20 cellular contexts compared by ENCODE assay signal in the genomic region with DNA sequence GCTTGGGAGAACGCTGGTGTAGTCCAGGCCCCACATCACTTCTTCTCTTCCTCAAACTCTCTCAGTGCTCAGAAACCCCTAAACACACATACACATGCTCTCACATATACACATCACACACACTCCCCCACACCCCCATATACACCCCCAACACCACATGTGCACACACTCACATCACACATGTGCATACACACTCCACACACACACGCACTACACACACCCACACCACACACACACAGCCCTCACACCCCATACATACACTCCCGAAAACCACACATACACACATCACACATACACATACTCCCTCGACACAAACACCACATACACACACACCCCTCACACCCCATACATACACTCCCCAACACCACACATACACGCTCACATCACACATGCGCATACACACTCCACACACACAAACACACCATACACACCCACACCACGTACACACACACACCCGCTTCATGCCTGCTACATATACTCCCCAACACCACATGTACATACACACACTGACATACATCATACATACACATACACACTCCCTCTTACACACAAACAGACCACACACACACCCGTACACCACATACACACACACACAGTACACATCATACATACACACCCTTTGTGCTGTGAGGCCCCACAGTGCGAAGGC.
DNase-seq lines count a peak whose midpoint lies in the region; ATAC-seq, FAIRE-seq and TF ChIP-seq lines count a peak whose summit lies in the region.
"Had no signal": no experiment of that assay in that cellular context is flagged by ENCODE, and none has a peak within 500 bp of the region (broad histone marks: within the 10 kb centered on the region; RNA-seq: fewer than 3 reads in every experiment).

No MANE protein-coding gene starts in this region.

- H2AFZ ChIP-seq in astrocyte (ENCODE audit: low read depth, low read length) = peak overlapping the region; percentile 35

- no peak for FAIRE-seq in astrocyte (lab: Jason Lieb, UNC)

- H3K27ac ChIP-seq in astrocyte (ENCODE audit: low read depth, low read length) = peak overlapping the region; percentile 86
- no peak overlapping the region for H3K27ac ChIP-seq in naive thymus-derived CD4-positive, alpha-beta T cell (ENCODE audit: low read depth, low read length)
- peak overlapping the region; percentile 76 to 89 (median 86) for H3K27ac ChIP-seq in upper lobe of left lung
- H3K27ac ChIP-seq: epithelial cell of prostate, neutrophil, WERI-Rb-1 had no signal

- H3K36me3 ChIP-seq in astrocyte (ENCODE audit: insufficient read depth, low read length) (no peaks in the 10 kb centered on the region), upper lobe of left lung (no peaks in the 10 kb centered on the region)
- no peaks in the 10 kb centered on the region for H3K36me3 ChIP-seq in naive thymus-derived CD4-positive, alpha-beta T cell (ENCODE audit: control insufficient read depth in 2 of 3, insufficient read depth in 3 of 3, low read length in 3 of 3)
- H3K36me3 ChIP-seq: neutrophil, transverse colon, WERI-Rb-1 had no signal

- H3K9ac ChIP-seq in astrocyte (ENCODE audit: low read length) = peak overlapping the region; percentile 73

- TF ChIP-seq CTCF in astrocyte (IDR thresholded peaks at IDR 0.05; ENCODE audit: insufficient read depth, low read depth, low read length) = no peak
- TF ChIP-seq CTCF in upper lobe of left lung (IDR thresholded peaks at IDR 0.05) = no peak

- H3K4me1 ChIP-seq in astrocyte (ENCODE audit: insufficient read depth, low read length) (peaks cover 62% of the 10 kb centered on the region), upper lobe of left lung (peaks cover 59 to 93% (median 68%) of the 10 kb centered on the region in 4 donors)
- H3K4me1 ChIP-seq in naive thymus-derived CD4-positive, alpha-beta T cell (ENCODE audit: control insufficient read depth in 2 of 2, insufficient read depth in 2 of 2, low read length in 2 of 2) = peaks cover 0 to 4% of the 10 kb centered on the region in 2 donors
- H3K4me1 ChIP-seq: body of pancreas had no signal

- peaks cover 2% of the 10 kb centered on the region for H3K27me3 Mint-ChIP-seq in activated CD8-positive, alpha-beta memory T cell treated with anti-CD3 and anti-CD28 coated beads, Interleukin-2, amount 10 ng/mL, durations not matched to agents 7 days and 5 days
- no peaks in the 10 kb centered on the region for H3K27me3 Mint-ChIP-seq in astrocyte (ENCODE audit: low read depth, unreplicated experiment)
- no peaks in the 10 kb centered on the region for H3K27me3 Mint-ChIP-seq in naive thymus-derived CD4-positive, alpha-beta T cell
- H3K27me3 Mint-ChIP-seq: IgD-negative memory B cell had no signal

- no peak for TF ChIP-seq POLR2A in upper lobe of left lung (IDR thresholded peaks at IDR 0.05)

- TF ChIP-seq EP300 in upper lobe of left lung (IDR thresholded peaks at IDR 0.05) = no peak

- no peaks in the 10 kb centered on the region for H3K79me2 ChIP-seq in astrocyte (ENCODE audit: insufficient read depth, low read length)

- peak overlapping the region; percentile 14 for H3K4me3 ChIP-seq in astrocyte (ENCODE audit: insufficient read depth, low read depth, low read length)
- no peak overlapping the region for H3K4me3 ChIP-seq in naive thymus-derived CD4-positive, alpha-beta T cell (ENCODE audit: low read length)
- H3K4me3 ChIP-seq in upper lobe of left lung = no peak overlapping the region
- H3K4me3 ChIP-seq: body of pancreas, transverse colon had no signal

- no peak for ATAC-seq in activated CD8-positive, alpha-beta memory T cell treated with anti-CD3 and anti-CD28 coated beads, Interleukin-2, amount 10 ng/mL, durations not matched to agents 7 days and 5 days
- peak; percentile 20 for ATAC-seq in naive thymus-derived CD4-positive, alpha-beta T cell
- peak in 1 of 2 donors; percentile 21 for ATAC-seq in upper lobe of left lung (ENCODE audit: low FRiP score in 2 of 2)
- ATAC-seq: body of pancreas had no signal

- peak overlapping the region; percentile 9 for H3K27ac Mint-ChIP-seq in activated CD8-positive, alpha-beta memory T cell treated with anti-CD3 and anti-CD28 coated beads, Interleukin-2, amount 10 ng/mL, durations not matched to agents 7 days and 5 days
- peak overlapping the region; percentile 93 for H3K27ac Mint-ChIP-seq in astrocyte (ENCODE audit: unreplicated experiment)
- H3K27ac Mint-ChIP-seq in naive thymus-derived CD4-positive, alpha-beta T cell = no peak overlapping the region
- H3K27ac Mint-ChIP-seq: IgD-negative memory B cell had no signal

- POLR2A ChIA-PET in naive thymus-derived CD4-positive, alpha-beta T cell (lab: Charles Lee) = no interaction called here

- CTCF ChIA-PET in activated CD8-positive, alpha-beta memory T cell treated with anti-CD3 and anti-CD28 coated beads, Interleukin-2, amount 10 ng/mL, durations not matched to agents 7 days and 5 days (lab: Charles Lee) = no interaction called here
- CTCF ChIA-PET in naive thymus-derived CD4-positive, alpha-beta T cell (lab: Charles Lee) = no interaction called here

- no peak overlapping the region for H3K4me3 Mint-ChIP-seq in activated CD8-positive, alpha-beta memory T cell treated with anti-CD3 and anti-CD28 coated beads, Interleukin-2, amount 10 ng/mL, durations not matched to agents 7 days and 5 days
- H3K4me3 Mint-ChIP-seq in astrocyte (ENCODE audit: unreplicated experiment) = no peak overlapping the region
- H3K4me3 Mint-ChIP-seq in naive thymus-derived CD4-positive, alpha-beta T cell = no peak overlapping the region

- H3K9me3 Mint-ChIP-seq in activated CD8-positive, alpha-beta memory T cell treated with anti-CD3 and anti-CD28 coated beads, Interleukin-2, amount 10 ng/mL, durations not matched to agents 7 days and 5 days (ENCODE audit: low read depth) = no peaks in the 10 kb centered on the region
- H3K9me3 Mint-ChIP-seq in astrocyte (ENCODE audit: unreplicated experiment) = peaks cover 2% of the 10 kb centered on the region
- no peaks in the 10 kb centered on the region for H3K9me3 Mint-ChIP-seq in naive thymus-derived CD4-positive, alpha-beta T cell
- H3K9me3 Mint-ChIP-seq: IgD-negative memory B cell had no signal

- no peaks in the 10 kb centered on the region for H3K27me3 ChIP-seq in astrocyte (ENCODE audit: insufficient read depth, low read length)
- H3K27me3 ChIP-seq in naive thymus-derived CD4-positive, alpha-beta T cell (ENCODE audit: control insufficient read depth in 2 of 2, insufficient read depth in 2 of 2, low read length in 2 of 2) = no peaks in the 10 kb centered on the region
- H3K27me3 ChIP-seq in upper lobe of left lung = no peaks in the 10 kb centered on the region
- H3K27me3 ChIP-seq: body of pancreas, neutrophil, transverse colon had no signal

- intact Hi-C loops in naive thymus-derived CD4-positive, alpha-beta T cell (cut with micrococcal nuclease) = no loop called here
- intact Hi-C loops in head of caudate nucleus (cut with DNase I) = no loop called here

- 83 to 86% methylated on average over 10 of the region's 10 CpGs for WGBS in upper lobe of left lung, 2 donors

- no peaks in the 10 kb centered on the region for H4K20me1 ChIP-seq in astrocyte (ENCODE audit: insufficient read depth, low read length)

- H3K9me3 ChIP-seq in astrocyte (ENCODE audit: insufficient read depth, low read depth, low read length) = no peaks in the 10 kb centered on the region
- no peaks in the 10 kb centered on the region for H3K9me3 ChIP-seq in naive thymus-derived CD4-positive, alpha-beta T cell (ENCODE audit: control insufficient read depth in 2 of 3, low read length in 3 of 3)
- H3K9me3 ChIP-seq in upper lobe of left lung = no peaks in the 10 kb centered on the region
- H3K9me3 ChIP-seq: body of pancreas, neutrophil, transverse colon had no signal

- no peak for DNase-seq in activated CD8-positive, alpha-beta memory T cell treated with anti-CD3 and anti-CD28 coated beads, Interleukin-2, amount 10 ng/mL, durations not matched to agents 7 days and 5 days
- no peak for DNase-seq in activated CD8-positive, alpha-beta memory T cell treated with anti-CD3 and anti-CD28 coated beads for 24 hours
- no peak for DNase-seq in astrocyte (ENCODE audit: low read depth)
- DNase-seq in naive thymus-derived CD4-positive, alpha-beta T cell = no peak
- peak in 1 of 2 donors; percentile 32 for DNase-seq in upper lobe of left lung
- DNase-seq in NCI-H1436 treated with DMSO at 0.1 percent for 48 hours (lab: John Stamatoyannopoulos, UW) = no peak
- no peak for DNase-seq in COLO829 (ENCODE audit: low spot score)
- DNase-seq in head of caudate nucleus = no peak
- DNase-seq: activated gamma-delta T cell treated with Interleukin-2 at 50 U/mL for 16 hours; body of pancreas; COR-L47; cortex of kidney; MV-4-11; stimulated activated CD4-positive, alpha-beta T cell treated with anti-CD3 and anti-CD28 coated beads, Interleukin-4, amount 100 ng/mL, for 24 hours; SW 1271; transverse colon; WERI-Rb-1 had no signal

- peaks cover 2% of the 10 kb centered on the region for H3K36me3 Mint-ChIP-seq in activated CD8-positive, alpha-beta memory T cell treated with anti-CD3 and anti-CD28 coated beads, Interleukin-2, amount 10 ng/mL, durations not matched to agents 7 days and 5 days
- H3K36me3 Mint-ChIP-seq in astrocyte (ENCODE audit: low read depth, unreplicated experiment) = no peaks in the 10 kb centered on the region
- no peaks in the 10 kb centered on the region for H3K36me3 Mint-ChIP-seq in naive thymus-derived CD4-positive, alpha-beta T cell
- H3K36me3 Mint-ChIP-seq: IgD-negative memory B cell had no signal

- H3K4me1 Mint-ChIP-seq in activated CD8-positive, alpha-beta memory T cell treated with anti-CD3 and anti-CD28 coated beads, Interleukin-2, amount 10 ng/mL, durations not matched to agents 7 days and 5 days = peaks cover 30% of the 10 kb centered on the region
- peaks cover 70% of the 10 kb centered on the region for H3K4me1 Mint-ChIP-seq in astrocyte (ENCODE audit: low read depth, unreplicated experiment)
- H3K4me1 Mint-ChIP-seq in naive thymus-derived CD4-positive, alpha-beta T cell = peaks cover 0 to 31% (median 13%) of the 10 kb centered on the region in 7 donors

- peak overlapping the region; percentile 66 for H3K4me2 ChIP-seq in astrocyte (ENCODE audit: low read length)

Comparison
In these comparisons a context has a peak if more than half of its experiments do, and no peak if none do; other contexts are left out.
1. H3K27ac Mint-ChIP-seq: peak in activated CD8-positive, alpha-beta memory T cell treated with anti-CD3 and anti-CD28 coated beads, Interleukin-2, amount 10 ng/mL, durations not matched to agents 7 days and 5 days (single experiment) and astrocyte (single experiment); none in naive thymus-derived CD4-positive, alpha-beta T cell (0 of 9).